Comparison of ENCODE assay signal across 31 cellular contexts in genomic region chr3:24446032-24446431, GRCh38. TPM values are rescaled to one million over a fixed set of nuclear protein-coding genes. Genes with fewer than 3 reads are reported as not detected.
"Had no signal": no experiment of that assay in that cellular context is flagged by ENCODE, and none has a peak within 500 bp of the region (broad histone marks: within the 10 kb centered on the region; RNA-seq: fewer than 3 reads in every experiment).

No MANE protein-coding gene starts in this region.

- H3K27me3 ChIP-seq: brain microvascular endothelial cell, esophagus muscularis mucosa, foreskin keratinocyte, gastroesophageal sphincter had no signal

- ATAC-seq: activated CD4-positive, alpha-beta T cell treated with anti-CD3 and anti-CD28 coated beads for 36 hours; activated CD8-positive, alpha-beta memory T cell treated with anti-CD3 and anti-CD28 coated beads, Interleukin-2, amount 10 ng/mL, durations not matched to agents 7 days and 5 days; activated CD8-positive, alpha-beta T cell treated with anti-CD3 and anti-CD28 coated beads, Interleukin-2, amount 10 ng/mL, durations not matched to agents 7 days and 5 days; effector memory CD8-positive, alpha-beta T cell; foreskin keratinocyte; gastroesophageal sphincter had no signal

- DNase-seq: activated CD4-positive, alpha-beta memory T cell treated with anti-CD3 and anti-CD28 coated beads for 36 hours; activated CD4-positive, alpha-beta T cell treated with anti-CD3 and anti-CD28 coated beads for 36 hours; activated CD4-positive, alpha-beta T cell treated with anti-CD3 and anti-CD28 coated beads, Interleukin-2, amount 10 ng/mL, durations not matched to agents 24 days and 14 days; activated CD4-positive, CD25-positive, alpha-beta regulatory T cell; activated CD4-positive, CD25-positive, alpha-beta regulatory T cell treated with anti-CD3 and anti-CD28 coated beads, Interleukin-2, amount 50 U/mL, for 72 hours; activated CD8-positive, alpha-beta memory T cell treated with anti-CD3 and anti-CD28 coated beads, Interleukin-2, amount 10 ng/mL, durations not matched to agents 7 days and 5 days; activated CD8-positive, alpha-beta memory T cell treated with anti-CD3 and anti-CD28 coated beads, Interleukin-2, amount 50 U/mL, for 4 hours; activated CD8-positive, alpha-beta T cell treated with anti-CD3 and anti-CD28 coated beads, Interleukin-2, amount 10 ng/mL, durations not matched to agents 7 days and 5 days; activated effector memory CD4-positive, alpha-beta T cell treated with anti-CD3 and anti-CD28 coated beads, Interleukin-2, amount 50 U/mL, for 16 hours; activated naive CD4-positive, alpha-beta T cell treated with anti-CD3 and anti-CD28 coated beads for 36 hours; activated naive CD8-positive, alpha-beta T cell treated with anti-CD3 and anti-CD28 coated beads, Interleukin-2, amount 10 ng/mL, durations not matched to agents 7 days and 5 days; activated T-cell treated with anti-CD3 and anti-CD28 coated beads, Interleukin-2, amount 50 U/mL, for 1 hour; activated T-cell treated with anti-CD3 and anti-CD28 coated beads, Interleukin-2, amount 50 U/mL, for 48 hours; amniotic stem cell; anterior cingulate cortex; brain microvascular endothelial cell; caudate nucleus; cortex of kidney; dermis blood vessel endothelial cell; effector CD4-positive, alpha-beta T cell; effector memory CD8-positive, alpha-beta T cell; erythroblast; foreskin keratinocyte; T-helper 2 cell had no signal

- H3K4me1 ChIP-seq: foreskin keratinocyte had no signal

- H3K9me3 ChIP-seq: esophagus muscularis mucosa, gastroesophageal sphincter had no signal

- H3K4me3 Mint-ChIP-seq: activated CD4-positive, alpha-beta memory T cell treated with anti-CD3 and anti-CD28 coated beads for 36 hours; activated CD4-positive, alpha-beta T cell treated with anti-CD3 and anti-CD28 coated beads for 36 hours; activated CD4-positive, alpha-beta T cell treated with anti-CD3 and anti-CD28 coated beads, Interleukin-2, amount 10 ng/mL, durations not matched to agents 24 days and 14 days; activated CD8-positive, alpha-beta memory T cell treated with anti-CD3 and anti-CD28 coated beads, Interleukin-2, amount 10 ng/mL, durations not matched to agents 7 days and 5 days; activated CD8-positive, alpha-beta T cell treated with anti-CD3 and anti-CD28 coated beads, Interleukin-2, amount 10 ng/mL, durations not matched to agents 7 days and 5 days; activated naive CD4-positive, alpha-beta T cell treated with anti-CD3 and anti-CD28 coated beads for 36 hours; activated naive CD4-positive, alpha-beta T cell treated with anti-CD3 and anti-CD28 coated beads, Interleukin-2, amount 50 U/mL, for 24 hours; activated naive CD8-positive, alpha-beta T cell treated with anti-CD3 and anti-CD28 coated beads, Interleukin-2, amount 10 ng/mL, durations not matched to agents 7 days and 5 days; activated T-helper 1 cell treated with anti-CD3 and anti-CD28 coated beads, Interleukin-12 subunit alpha, Interleukin-12 subunit beta, Interleukin-2, Interleukin-4 antibody, amounts not matched to agents 30 ng/mL and 10 ng/mL and 1 ng/mL, durations not matched to agents 14 hours and 24 hours and 36 hours; effector memory CD8-positive, alpha-beta T cell had no signal

- H3K4me3 ChIP-seq: esophagus muscularis mucosa, gastroesophageal sphincter had no signal

- H3K36me3 Mint-ChIP-seq: activated CD4-positive, alpha-beta memory T cell treated with anti-CD3 and anti-CD28 coated beads for 36 hours; activated CD8-positive, alpha-beta memory T cell treated with anti-CD3 and anti-CD28 coated beads, Interleukin-2, amount 10 ng/mL, durations not matched to agents 7 days and 5 days; activated naive CD4-positive, alpha-beta T cell treated with anti-CD3 and anti-CD28 coated beads, Interleukin-2, amount 50 U/mL, for 24 hours; activated naive CD8-positive, alpha-beta T cell treated with anti-CD3 and anti-CD28 coated beads, Interleukin-2, amount 10 ng/mL, durations not matched to agents 7 days and 5 days had no signal

- H3K36me3 ChIP-seq: brain microvascular endothelial cell, esophagus muscularis mucosa, gastroesophageal sphincter had no signal

- H3K27ac ChIP-seq: brain microvascular endothelial cell, esophagus muscularis mucosa, foreskin keratinocyte, gastroesophageal sphincter had no signal

- H3K4me1 Mint-ChIP-seq: activated CD4-positive, alpha-beta T cell treated with anti-CD3 and anti-CD28 coated beads for 36 hours; activated CD4-positive, alpha-beta T cell treated with anti-CD3 and anti-CD28 coated beads, Interleukin-2, amount 10 ng/mL, durations not matched to agents 24 days and 14 days; activated CD8-positive, alpha-beta memory T cell treated with anti-CD3 and anti-CD28 coated beads, Interleukin-2, amount 10 ng/mL, durations not matched to agents 7 days and 5 days; activated naive CD4-positive, alpha-beta T cell treated with anti-CD3 and anti-CD28 coated beads, Interleukin-2, amount 50 U/mL, for 24 hours; activated naive CD8-positive, alpha-beta T cell treated with anti-CD3 and anti-CD28 coated beads, Interleukin-2, amount 10 ng/mL, durations not matched to agents 7 days and 5 days had no signal

- H3K9me3 Mint-ChIP-seq: activated CD4-positive, alpha-beta memory T cell treated with anti-CD3 and anti-CD28 coated beads for 36 hours; activated CD4-positive, alpha-beta T cell treated with anti-CD3 and anti-CD28 coated beads, Interleukin-2, amount 10 ng/mL, durations not matched to agents 24 days and 14 days; activated naive CD4-positive, alpha-beta T cell treated with anti-CD3 and anti-CD28 coated beads for 36 hours; activated naive CD4-positive, alpha-beta T cell treated with anti-CD3 and anti-CD28 coated beads, Interleukin-2, amount 50 U/mL, for 24 hours; activated naive CD8-positive, alpha-beta T cell treated with anti-CD3 and anti-CD28 coated beads, Interleukin-2, amount 10 ng/mL, durations not matched to agents 7 days and 5 days; activated T-helper 1 cell treated with anti-CD3 and anti-CD28 coated beads, Interleukin-12 subunit alpha, Interleukin-12 subunit beta, Interleukin-2, Interleukin-4 antibody, amounts not matched to agents 30 ng/mL and 10 ng/mL and 1 ng/mL, durations not matched to agents 14 hours and 24 hours and 36 hours; activated T-helper 2 cell treated with anti-CD3 and anti-CD28 coated beads, Interferon-gamma antibody, Interleukin-2, Interleukin-4, amounts not matched to agents 10 μg/mL and 5 μg/mL and 100 μg/mL, durations not matched to agents 14 hours and 24 hours and 36 hours had no signal

- H3K27ac Mint-ChIP-seq: activated CD4-positive, alpha-beta memory T cell treated with anti-CD3 and anti-CD28 coated beads for 36 hours; activated CD4-positive, alpha-beta T cell treated with anti-CD3 and anti-CD28 coated beads for 36 hours; activated CD8-positive, alpha-beta memory T cell treated with anti-CD3 and anti-CD28 coated beads, Interleukin-2, amount 10 ng/mL, durations not matched to agents 7 days and 5 days; activated CD8-positive, alpha-beta T cell treated with anti-CD3 and anti-CD28 coated beads, Interleukin-2, amount 10 ng/mL, durations not matched to agents 7 days and 5 days; activated naive CD4-positive, alpha-beta T cell treated with anti-CD3 and anti-CD28 coated beads for 36 hours; activated naive CD4-positive, alpha-beta T cell treated with anti-CD3 and anti-CD28 coated beads, Interleukin-2, amount 50 U/mL, for 24 hours; activated naive CD8-positive, alpha-beta T cell treated with anti-CD3 and anti-CD28 coated beads, Interleukin-2, amount 10 ng/mL, durations not matched to agents 7 days and 5 days; activated T-helper 1 cell treated with anti-CD3 and anti-CD28 coated beads, Interleukin-12 subunit alpha, Interleukin-12 subunit beta, Interleukin-2, Interleukin-4 antibody, amounts not matched to agents 30 ng/mL and 10 ng/mL and 1 ng/mL, durations not matched to agents 14 hours and 24 hours and 36 hours; activated T-helper 2 cell treated with anti-CD3 and anti-CD28 coated beads, Interferon-gamma antibody, Interleukin-2, Interleukin-4, amounts not matched to agents 10 μg/mL and 5 μg/mL and 100 μg/mL, durations not matched to agents 14 hours and 24 hours and 36 hours; effector memory CD8-positive, alpha-beta T cell had no signal

- H3K27me3 Mint-ChIP-seq: activated CD4-positive, alpha-beta memory T cell treated with anti-CD3 and anti-CD28 coated beads for 36 hours; activated CD4-positive, alpha-beta T cell treated with anti-CD3 and anti-CD28 coated beads for 36 hours; activated CD4-positive, alpha-beta T cell treated with anti-CD3 and anti-CD28 coated beads, Interleukin-2, amount 10 ng/mL, durations not matched to agents 24 days and 14 days; activated CD8-positive, alpha-beta memory T cell treated with anti-CD3 and anti-CD28 coated beads, Interleukin-2, amount 10 ng/mL, durations not matched to agents 7 days and 5 days; activated naive CD4-positive, alpha-beta T cell treated with anti-CD3 and anti-CD28 coated beads, Interleukin-2, amount 50 U/mL, for 24 hours; effector memory CD8-positive, alpha-beta T cell had no signal

RNA-seq across cellular contexts. Expression of gene THRB, which starts 48.6 kb away (rescaled TPM):
- total RNA-seq: activated CD4-positive, alpha-beta memory T cell treated with anti-CD3 and anti-CD28 coated beads for 36 hours; activated CD4-positive, alpha-beta T cell treated with anti-CD3 and anti-CD28 coated beads for 36 hours; activated CD4-positive, alpha-beta T cell treated with anti-CD3 and anti-CD28 coated beads, Interleukin-2, amount 10 ng/mL, durations not matched to agents 24 days and 14 days; activated CD8-positive, alpha-beta memory T cell treated with anti-CD3 and anti-CD28 coated beads for 36 hours; activated CD8-positive, alpha-beta memory T cell treated with anti-CD3 and anti-CD28 coated beads, Interleukin-2, amount 10 ng/mL, durations not matched to agents 7 days and 5 days; activated CD8-positive, alpha-beta T cell treated with anti-CD3 and anti-CD28 coated beads, Interleukin-2, amount 10 ng/mL, durations not matched to agents 7 days and 5 days; activated naive CD4-positive, alpha-beta T cell treated with anti-CD3 and anti-CD28 coated beads for 36 hours; activated naive CD8-positive, alpha-beta T cell treated with anti-CD3 and anti-CD28 coated beads, Interleukin-2, amount 10 ng/mL, durations not matched to agents 7 days and 5 days; activated T-helper 1 cell treated with anti-CD3 and anti-CD28 coated beads, Interleukin-12 subunit alpha, Interleukin-12 subunit beta, Interleukin-2, Interleukin-4 antibody, amounts not matched to agents 30 ng/mL and 10 ng/mL and 1 ng/mL, durations not matched to agents 14 hours and 24 hours and 36 hours; activated T-helper 2 cell treated with anti-CD3 and anti-CD28 coated beads, Interferon-gamma antibody, Interleukin-2, Interleukin-4, amounts not matched to agents 10 μg/mL and 5 μg/mL and 100 μg/mL, durations not matched to agents 14 hours and 24 hours and 36 hours; T-helper 1 cell treated with Interleukin-12 subunit alpha and Interleukin-12 subunit beta and Interleukin-4 antibody, amounts not matched to agents 30 ng/mL and 1 ng/mL, for 36 hours had no signal
